Comparison of ENCODE assay signal across 1 cellular context in genomic region chr19:48203794-48204628, GRCh38.
TF ChIP-seq lines count a peak whose summit lies in the region.

No MANE protein-coding gene starts in this region.

TF ChIP-seq in HEK293, 187 proteins besides CTCF, POLR2A, EP300 and RAD21 (continued from another document and continues in another):
- TF ChIP-seq, protein P1, sequence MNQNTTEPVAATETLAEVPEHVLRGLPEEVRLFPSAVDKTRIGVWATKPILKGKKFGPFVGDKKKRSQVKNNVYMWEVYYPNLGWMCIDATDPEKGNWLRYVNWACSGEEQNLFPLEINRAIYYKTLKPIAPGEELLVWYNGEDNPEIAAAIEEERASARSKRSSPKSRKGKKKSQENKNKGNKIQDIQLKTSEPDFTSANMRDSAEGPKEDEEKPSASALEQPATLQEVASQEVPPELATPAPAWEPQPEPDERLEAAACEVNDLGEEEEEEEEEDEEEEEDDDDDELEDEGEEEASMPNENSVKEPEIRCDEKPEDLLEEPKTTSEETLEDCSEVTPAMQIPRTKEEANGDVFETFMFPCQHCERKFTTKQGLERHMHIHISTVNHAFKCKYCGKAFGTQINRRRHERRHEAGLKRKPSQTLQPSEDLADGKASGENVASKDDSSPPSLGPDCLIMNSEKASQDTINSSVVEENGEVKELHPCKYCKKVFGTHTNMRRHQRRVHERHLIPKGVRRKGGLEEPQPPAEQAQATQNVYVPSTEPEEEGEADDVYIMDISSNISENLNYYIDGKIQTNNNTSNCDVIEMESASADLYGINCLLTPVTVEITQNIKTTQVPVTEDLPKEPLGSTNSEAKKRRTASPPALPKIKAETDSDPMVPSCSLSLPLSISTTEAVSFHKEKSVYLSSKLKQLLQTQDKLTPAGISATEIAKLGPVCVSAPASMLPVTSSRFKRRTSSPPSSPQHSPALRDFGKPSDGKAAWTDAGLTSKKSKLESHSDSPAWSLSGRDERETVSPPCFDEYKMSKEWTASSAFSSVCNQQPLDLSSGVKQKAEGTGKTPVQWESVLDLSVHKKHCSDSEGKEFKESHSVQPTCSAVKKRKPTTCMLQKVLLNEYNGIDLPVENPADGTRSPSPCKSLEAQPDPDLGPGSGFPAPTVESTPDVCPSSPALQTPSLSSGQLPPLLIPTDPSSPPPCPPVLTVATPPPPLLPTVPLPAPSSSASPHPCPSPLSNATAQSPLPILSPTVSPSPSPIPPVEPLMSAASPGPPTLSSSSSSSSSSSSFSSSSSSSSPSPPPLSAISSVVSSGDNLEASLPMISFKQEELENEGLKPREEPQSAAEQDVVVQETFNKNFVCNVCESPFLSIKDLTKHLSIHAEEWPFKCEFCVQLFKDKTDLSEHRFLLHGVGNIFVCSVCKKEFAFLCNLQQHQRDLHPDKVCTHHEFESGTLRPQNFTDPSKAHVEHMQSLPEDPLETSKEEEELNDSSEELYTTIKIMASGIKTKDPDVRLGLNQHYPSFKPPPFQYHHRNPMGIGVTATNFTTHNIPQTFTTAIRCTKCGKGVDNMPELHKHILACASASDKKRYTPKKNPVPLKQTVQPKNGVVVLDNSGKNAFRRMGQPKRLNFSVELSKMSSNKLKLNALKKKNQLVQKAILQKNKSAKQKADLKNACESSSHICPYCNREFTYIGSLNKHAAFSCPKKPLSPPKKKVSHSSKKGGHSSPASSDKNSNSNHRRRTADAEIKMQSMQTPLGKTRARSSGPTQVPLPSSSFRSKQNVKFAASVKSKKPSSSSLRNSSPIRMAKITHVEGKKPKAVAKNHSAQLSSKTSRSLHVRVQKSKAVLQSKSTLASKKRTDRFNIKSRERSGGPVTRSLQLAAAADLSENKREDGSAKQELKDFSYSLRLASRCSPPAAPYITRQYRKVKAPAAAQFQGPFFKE (tag by site-specific recombination; IDR thresholded peaks at IDR 0.05; ENCODE audit: borderline replicate concordance), result no peak
- TF ChIP-seq IKZF3 (tag by site-specific recombination; IDR thresholded peaks at IDR 0.05) (peak; percentile 87), ZNF239 (tag by site-specific recombination; IDR thresholded peaks at IDR 0.05) (no peak), ZNF132 (tag by site-specific recombination; IDR thresholded peaks at IDR 0.05; ENCODE audit: borderline replicate concordance) (no peak), PATZ1 (tag by site-specific recombination; IDR thresholded peaks at IDR 0.05) (peak; percentile 78), ZNF600 (tag by site-specific recombination; IDR thresholded peaks at IDR 0.05) (peak; percentile 26), ZNF664 (tag by site-specific recombination; IDR thresholded peaks at IDR 0.05) (no peak), ZNF670 (tag by site-specific recombination; IDR thresholded peaks at IDR 0.05; ENCODE audit: low read depth) (no peak), ZSCAN23 (tag by site-specific recombination; IDR thresholded peaks at IDR 0.05) (no peak), ZNF747 (tag by site-specific recombination; IDR thresholded peaks at IDR 0.05) (no peak), ZBTB48 (tag by site-specific recombination; IDR thresholded peaks at IDR 0.05) (no peak), YY1 (tag by site-specific recombination; IDR thresholded peaks at IDR 0.05) (no peak), ZNF510 (tag by site-specific recombination; IDR thresholded peaks at IDR 0.05; ENCODE audit: insufficient replicate concordance) (no peak), HOXA7 (CRISPR knock-in tag; IDR thresholded peaks at IDR 0.05; ENCODE audit: borderline replicate concordance) (no peak), ZIC2 (tag by site-specific recombination; IDR thresholded peaks at IDR 0.05) (no peak; the same call in 1 of the 2 replicates), ZNF558 (tag by site-specific recombination; IDR thresholded peaks at IDR 0.05) (no peak), ZNF114 (tag by site-specific recombination; IDR thresholded peaks at IDR 0.05) (no peak), ZBTB21 (tag by site-specific recombination; IDR thresholded peaks at IDR 0.05) (no peak), ZNF423 (tag by site-specific recombination; IDR thresholded peaks at IDR 0.05) (no peak), ZNF362 (tag by site-specific recombination; IDR thresholded peaks at IDR 0.05) (no peak), ZNF785 (tag by site-specific recombination; IDR thresholded peaks at IDR 0.05) (no peak), ZNF2 (tag by site-specific recombination; IDR thresholded peaks at IDR 0.05) (no peak; the same call in 1 of the 2 replicates), ZNF292 (tag by site-specific recombination; IDR thresholded peaks at IDR 0.05; ENCODE audit: borderline replicate concordance, low read depth) (no peak), ZNF211 (tag by site-specific recombination; IDR thresholded peaks at IDR 0.05; ENCODE audit: low read depth) (no peak), GLI4 (tag by site-specific recombination; IDR thresholded peaks at IDR 0.05) (peak; percentile 41; the same call in 1 of the 2 replicates), ZNF544 (tag by site-specific recombination; IDR thresholded peaks at IDR 0.05) (no peak), ZNF121 (tag by site-specific recombination; IDR thresholded peaks at IDR 0.05) (peak; percentile 93; the same call in 1 of the 2 replicates), ZNF658 (tag by site-specific recombination; IDR thresholded peaks at IDR 0.05) (no peak), ZNF10 (tag by site-specific recombination; IDR thresholded peaks at IDR 0.05) (no peak), ZNF692 (tag by site-specific recombination; IDR thresholded peaks at IDR 0.05) (peak; percentile 97), ZNF16 (tag by site-specific recombination; IDR thresholded peaks at IDR 0.05; ENCODE audit: low read depth) (no peak), ZNF302 (tag by site-specific recombination; IDR thresholded peaks at IDR 0.05; ENCODE audit: low read depth) (no peak), ZNF23 (tag by site-specific recombination; IDR thresholded peaks at IDR 0.05; ENCODE audit: borderline replicate concordance) (no peak), ZNF146 (tag by site-specific recombination; IDR thresholded peaks at IDR 0.05) (no peak), ZNF843 (tag by site-specific recombination; IDR thresholded peaks at IDR 0.05) (peak; percentile 22; the same call in 1 of the 2 replicates), ZNF585B (tag by site-specific recombination; IDR thresholded peaks at IDR 0.05) (no peak), ZNF76 (tag by site-specific recombination; IDR thresholded peaks at IDR 0.05; ENCODE audit: borderline replicate concordance, low read depth) (peak; percentile 84), PRDM4 (tag by site-specific recombination; IDR thresholded peaks at IDR 0.05) (no peak), HOXC10 (CRISPR knock-in tag; IDR thresholded peaks at IDR 0.05) (no peak), ZFP69B (tag by site-specific recombination; IDR thresholded peaks at IDR 0.05) (peak; percentile 95), TRIM28 (IDR thresholded peaks at IDR 0.05; ENCODE audit: borderline replicate concordance, low read length) (no peak), ZNF549 (tag by site-specific recombination; IDR thresholded peaks at IDR 0.05) (no peak)
- TF ChIP-seq, protein P2, sequence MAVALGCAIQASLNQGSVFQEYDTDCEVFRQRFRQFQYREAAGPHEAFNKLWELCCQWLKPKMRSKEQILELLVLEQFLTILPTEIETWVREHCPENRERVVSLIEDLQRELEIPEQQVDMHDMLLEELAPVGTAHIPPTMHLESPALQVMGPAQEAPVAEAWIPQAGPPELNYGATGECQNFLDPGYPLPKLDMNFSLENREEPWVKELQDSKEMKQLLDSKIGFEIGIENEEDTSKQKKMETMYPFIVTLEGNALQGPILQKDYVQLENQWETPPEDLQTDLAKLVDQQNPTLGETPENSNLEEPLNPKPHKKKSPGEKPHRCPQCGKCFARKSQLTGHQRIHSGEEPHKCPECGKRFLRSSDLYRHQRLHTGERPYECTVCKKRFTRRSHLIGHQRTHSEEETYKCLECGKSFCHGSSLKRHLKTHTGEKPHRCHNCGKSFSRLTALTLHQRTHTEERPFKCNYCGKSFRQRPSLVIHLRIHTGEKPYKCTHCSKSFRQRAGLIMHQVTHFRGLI (tag by site-specific recombination; IDR thresholded peaks at IDR 0.05), result no peak
- TF ChIP-seq, protein P3, sequence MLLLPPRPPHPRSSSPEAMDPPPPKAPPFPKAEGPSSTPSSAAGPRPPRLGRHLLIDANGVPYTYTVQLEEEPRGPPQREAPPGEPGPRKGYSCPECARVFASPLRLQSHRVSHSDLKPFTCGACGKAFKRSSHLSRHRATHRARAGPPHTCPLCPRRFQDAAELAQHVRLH (tag by site-specific recombination; IDR thresholded peaks at IDR 0.05), result no peak; the same call in 1 of the 2 replicates
- TF ChIP-seq, protein P4, sequence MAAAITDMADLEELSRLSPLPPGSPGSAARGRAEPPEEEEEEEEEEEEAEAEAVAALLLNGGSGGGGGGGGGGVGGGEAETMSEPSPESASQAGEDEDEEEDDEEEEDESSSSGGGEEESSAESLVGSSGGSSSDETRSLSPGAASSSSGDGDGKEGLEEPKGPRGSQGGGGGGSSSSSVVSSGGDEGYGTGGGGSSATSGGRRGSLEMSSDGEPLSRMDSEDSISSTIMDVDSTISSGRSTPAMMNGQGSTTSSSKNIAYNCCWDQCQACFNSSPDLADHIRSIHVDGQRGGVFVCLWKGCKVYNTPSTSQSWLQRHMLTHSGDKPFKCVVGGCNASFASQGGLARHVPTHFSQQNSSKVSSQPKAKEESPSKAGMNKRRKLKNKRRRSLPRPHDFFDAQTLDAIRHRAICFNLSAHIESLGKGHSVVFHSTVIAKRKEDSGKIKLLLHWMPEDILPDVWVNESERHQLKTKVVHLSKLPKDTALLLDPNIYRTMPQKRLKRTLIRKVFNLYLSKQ (tag by site-specific recombination; IDR thresholded peaks at IDR 0.05; ENCODE audit: borderline replicate concordance), result no peak
- TF ChIP-seq, protein P5, sequence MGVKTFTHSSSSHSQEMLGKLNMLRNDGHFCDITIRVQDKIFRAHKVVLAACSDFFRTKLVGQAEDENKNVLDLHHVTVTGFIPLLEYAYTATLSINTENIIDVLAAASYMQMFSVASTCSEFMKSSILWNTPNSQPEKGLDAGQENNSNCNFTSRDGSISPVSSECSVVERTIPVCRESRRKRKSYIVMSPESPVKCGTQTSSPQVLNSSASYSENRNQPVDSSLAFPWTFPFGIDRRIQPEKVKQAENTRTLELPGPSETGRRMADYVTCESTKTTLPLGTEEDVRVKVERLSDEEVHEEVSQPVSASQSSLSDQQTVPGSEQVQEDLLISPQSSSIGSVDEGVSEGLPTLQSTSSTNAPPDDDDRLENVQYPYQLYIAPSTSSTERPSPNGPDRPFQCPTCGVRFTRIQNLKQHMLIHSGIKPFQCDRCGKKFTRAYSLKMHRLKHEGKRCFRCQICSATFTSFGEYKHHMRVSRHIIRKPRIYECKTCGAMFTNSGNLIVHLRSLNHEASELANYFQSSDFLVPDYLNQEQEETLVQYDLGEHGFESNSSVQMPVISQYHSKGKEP (tag by site-specific recombination; IDR thresholded peaks at IDR 0.05), result no peak
- TF ChIP-seq, protein P6, sequence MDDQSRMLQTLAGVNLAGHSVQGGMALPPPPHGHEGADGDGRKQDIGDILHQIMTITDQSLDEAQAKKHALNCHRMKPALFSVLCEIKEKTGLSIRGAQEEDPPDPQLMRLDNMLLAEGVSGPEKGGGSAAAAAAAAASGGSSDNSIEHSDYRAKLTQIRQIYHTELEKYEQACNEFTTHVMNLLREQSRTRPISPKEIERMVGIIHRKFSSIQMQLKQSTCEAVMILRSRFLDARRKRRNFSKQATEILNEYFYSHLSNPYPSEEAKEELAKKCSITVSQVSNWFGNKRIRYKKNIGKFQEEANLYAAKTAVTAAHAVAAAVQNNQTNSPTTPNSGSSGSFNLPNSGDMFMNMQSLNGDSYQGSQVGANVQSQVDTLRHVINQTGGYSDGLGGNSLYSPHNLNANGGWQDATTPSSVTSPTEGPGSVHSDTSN (CRISPR knock-in tag; IDR thresholded peaks at IDR 0.05), result no peak
